Comparison of ENCODE assay signal across 8 cellular contexts in genomic region chr20:36472656-36473071, GRCh38.
DNase-seq lines count a peak whose midpoint lies in the region; ATAC-seq and TF ChIP-seq lines count a peak whose summit lies in the region.

No MANE protein-coding gene starts in this region.

- peak; percentile 90 for ATAC-seq in CD8-positive, alpha-beta T cell
- ATAC-seq in right lobe of liver (peak in 3 of 4 donors; percentile 16 to 36 (median 23)), HG02678 (IDR thresholded peaks at IDR 0.05; ENCODE audit: unreplicated experiment) (no peak), HG03135 (IDR thresholded peaks at IDR 0.05; ENCODE audit: unreplicated experiment) (no peak), HG03520 (IDR thresholded peaks at IDR 0.05; ENCODE audit: unreplicated experiment) (no peak)

- peak overlapping the region; percentile 60 for H3K4me3 Mint-ChIP-seq in CD8-positive, alpha-beta T cell

- intact Hi-C loops in CD8-positive, alpha-beta T cell (cut with DNase I, micrococcal nuclease): no loop called here
- intact Hi-C loops in right lobe of liver (cut with DNase I) (no loop called here), transverse colon (cut with DNase I; ENCODE audit: low total_unique reads) (no loop called here)

- H3K9me3 Mint-ChIP-seq in CD8-positive, alpha-beta T cell: no peaks in the 10 kb centered on the region

- H3K4me3 ChIP-seq in CD8-positive, alpha-beta T cell (ENCODE audit: low read depth, low read length): no peak overlapping the region
- H3K4me3 ChIP-seq in adipocyte (ENCODE audit: low read length): peak overlapping the region; percentile 67
- no peak overlapping the region for H3K4me3 ChIP-seq in right lobe of liver
- H3K4me3 ChIP-seq in transverse colon: peak overlapping the region in 3 of 4 donors; percentile 9 to 35 (median 13)

- peaks cover 47% of the 10 kb centered on the region for H3K4me1 Mint-ChIP-seq in CD8-positive, alpha-beta T cell (ENCODE audit: low read depth)

- H3K36me3 ChIP-seq in CD8-positive, alpha-beta T cell (ENCODE audit: insufficient read depth, low read length): no peaks in the 10 kb centered on the region
- H3K36me3 ChIP-seq in adipocyte (ENCODE audit: control insufficient read depth, insufficient read depth, low read length, severe bottlenecking): no peaks in the 10 kb centered on the region
- no peaks in the 10 kb centered on the region for H3K36me3 ChIP-seq in right lobe of liver
- no peaks in the 10 kb centered on the region for H3K36me3 ChIP-seq in transverse colon

- POLR2A ChIA-PET in CD8-positive, alpha-beta T cell (lab: Charles Lee): interaction anchor here (1.2 to 1.8 kb wide), 2 partner anchors 8 to 10 kb away, joined by 3 to 9 read pairs; no protein-coding TSS in a partner anchor

- H3K9ac ChIP-seq in adipocyte (ENCODE audit: low read length): peak overlapping the region; percentile 78

- DNase-seq in CD8-positive, alpha-beta T cell: peak in 2 of 7 experiments; percentile 26 to 39
- DNase-seq in LoVo (ENCODE audit: low spot score) (peak; percentile 51), adipocyte (ENCODE audit: low read depth) (peak; percentile 64), right lobe of liver (peak in 1 of 3 donors; percentile 33), transverse colon (peak; percentile 82)

- H3K36me3 Mint-ChIP-seq in CD8-positive, alpha-beta T cell: peaks cover 11% of the 10 kb centered on the region

- H3K27me3 ChIP-seq in CD8-positive, alpha-beta T cell (ENCODE audit: insufficient read depth, low read length): no peaks in the 10 kb centered on the region
- H3K27me3 ChIP-seq in adipocyte (replicated peaks; ENCODE audit: control insufficient read depth, insufficient read depth, low read length) (no peaks in the 10 kb centered on the region), right lobe of liver (no peaks in the 10 kb centered on the region), transverse colon (no peaks in the 10 kb centered on the region)

- peaks cover 30% of the 10 kb centered on the region for H3K4me1 ChIP-seq in CD8-positive, alpha-beta T cell (ENCODE audit: insufficient read depth, low read length)
- H3K4me1 ChIP-seq in adipocyte (ENCODE audit: control insufficient read depth, insufficient read depth, low read length) (peaks cover 52% of the 10 kb centered on the region), right lobe of liver (peaks cover 0 to 45% (median 24%) of the 10 kb centered on the region in 4 donors), transverse colon (peaks cover 49 to 72% (median 68%) of the 10 kb centered on the region in 4 donors)

- CTCF ChIA-PET in CD8-positive, alpha-beta T cell (lab: Charles Lee): no interaction called here

- 33% methylated on average over 1 of the region's 5 CpGs for WGBS in right lobe of liver (ENCODE audit: insufficient coverage, low coverage, low lambda C conversion rate, missing lambda C conversion rate)
- WGBS in transverse colon (ENCODE audit: low coverage in 1 of 2), 2 donors: 0 to 23% methylated on average over 1 to 5 of the region's 5 CpGs

- no peak for TF ChIP-seq CTCF in CD8-positive, alpha-beta T cell (IDR thresholded peaks at IDR 0.05)
- TF ChIP-seq CTCF in right lobe of liver (IDR thresholded peaks at IDR 0.05): no peak
- no peak for TF ChIP-seq CTCF in transverse colon (IDR thresholded peaks at IDR 0.05)

- peak overlapping the region; percentile 35 for H3K27ac ChIP-seq in CD8-positive, alpha-beta T cell (ENCODE audit: low read depth, low read length)
- H3K27ac ChIP-seq in right lobe of liver: peak overlapping the region in 1 of 3 donors; percentile 62
- H3K27ac ChIP-seq in transverse colon: peak overlapping the region; percentile 86 to 94 (median 91)

- TF ChIP-seq EP300 in transverse colon (IDR thresholded peaks at IDR 0.05; ENCODE audit: low read depth): no peak

- in situ Hi-C loops in transverse colon (cut with MboI; ENCODE audit: low pct_ligation_motif_present in 1 of 4, low pct_unique_long_range_greater_than_20kb in 1 of 4, low sequenced_read_pairs in 3 of 4): no loop called here

- no peaks in the 10 kb centered on the region for H3K9me3 ChIP-seq in CD8-positive, alpha-beta T cell (ENCODE audit: low read length)
- H3K9me3 ChIP-seq in adipocyte (ENCODE audit: control insufficient read depth, low read length) (no peaks in the 10 kb centered on the region), right lobe of liver (no peaks in the 10 kb centered on the region), transverse colon (no peaks in the 10 kb centered on the region)

- TF ChIP-seq POLR2A in right lobe of liver (IDR thresholded peaks at IDR 0.05): no peak
- peak; percentile 28 for TF ChIP-seq POLR2A in transverse colon (IDR thresholded peaks at IDR 0.05)

- H3K27me3 Mint-ChIP-seq in CD8-positive, alpha-beta T cell (ENCODE audit: low read depth): no peaks in the 10 kb centered on the region

- H3K27ac Mint-ChIP-seq in CD8-positive, alpha-beta T cell: peak overlapping the region; percentile 52

Comparison
In these comparisons a context has a peak if more than half of its experiments do, and no peak if none do; other contexts are left out.
1. ATAC-seq: peak in CD8-positive, alpha-beta T cell (single experiment) and right lobe of liver (3 of 4); none in HG02678 (single experiment), HG03135 (single experiment) and HG03520 (single experiment).
2. H3K4me3 ChIP-seq: peak in adipocyte (single experiment) and transverse colon (3 of 4); none in CD8-positive, alpha-beta T cell (single experiment) and right lobe of liver (0 of 3).